Comparison of ENCODE assay signal across 1 cellular context in the genomic region with DNA sequence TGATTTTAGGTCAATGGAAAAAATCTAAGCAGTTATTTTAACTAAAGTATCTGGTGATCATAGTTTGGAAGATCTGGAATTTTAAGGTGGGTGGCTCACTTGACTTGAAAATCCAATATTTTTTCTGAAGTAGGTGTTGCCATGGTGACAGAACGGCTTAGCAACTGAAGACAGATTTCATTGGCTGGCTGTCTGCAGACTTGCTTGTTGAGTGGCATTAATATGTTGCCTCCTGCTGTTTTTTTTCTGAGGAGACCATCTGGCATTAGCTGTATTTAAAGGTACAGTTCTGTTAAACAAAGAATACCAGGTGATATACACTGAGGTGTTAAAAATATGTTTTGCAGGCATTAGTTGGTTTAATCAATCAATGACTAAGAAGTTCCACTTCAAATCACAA.
TF ChIP-seq lines count a peak whose summit lies in the region.

No MANE protein-coding gene starts in this region.

TF ChIP-seq in endothelial cell of umbilical vein, 7 proteins besides CTCF, POLR2A, EP300 and RAD21 (continued from another document):
- TF ChIP-seq JUN (IDR thresholded peaks at IDR 0.05; ENCODE audit: borderline replicate concordance, insufficient read depth, insufficient read length, low read depth) (no peak), FOS (IDR thresholded peaks at IDR 0.05; ENCODE audit: borderline replicate concordance, insufficient read depth, low read length) (no peak)
TF ChIP-seq in endothelial cell of umbilical vein: peak in this region for 0.
